ENCODE assay signal across 16 cellular contexts in the genomic region with DNA sequence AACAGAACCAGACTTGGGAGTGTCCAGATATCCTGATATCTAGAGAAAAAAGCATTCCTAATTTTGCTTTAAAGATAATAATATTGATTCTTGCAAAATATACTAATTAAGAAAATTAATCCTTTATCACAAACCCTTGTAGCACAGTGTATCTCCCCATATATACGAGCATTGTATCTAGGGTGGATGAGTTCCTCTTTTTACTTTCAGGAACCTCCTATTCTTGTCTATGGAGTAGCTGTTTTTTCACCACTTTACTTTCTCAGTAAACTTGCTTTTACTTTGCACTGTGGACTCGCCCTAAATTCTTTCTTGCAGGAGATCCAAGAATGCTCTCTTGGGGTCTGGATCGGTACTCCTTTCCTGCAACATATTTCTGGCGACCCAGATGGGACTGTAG.
DNase-seq lines count a peak whose midpoint lies in the region; ATAC-seq and TF ChIP-seq lines count a peak whose summit lies in the region.
"Had no signal": no experiment of that assay in that cellular context is flagged by ENCODE, and none has a peak within 500 bp of the region (broad histone marks: within the 10 kb centered on the region; RNA-seq: fewer than 3 reads in every experiment).

No MANE protein-coding gene starts in this region.

- DNase-seq in NOMO-1 treated with DMSO at 0.1 percent for 48 hours (lab: John Stamatoyannopoulos, UW; ENCODE audit: unreplicated experiment): peak; percentile 24
- no peak for DNase-seq in NOMO-1 treated with dmso at 0.1 percent for 144 hours (lab: John Stamatoyannopoulos, UW; ENCODE audit: unreplicated experiment)
- no peak for DNase-seq in NCI-H526 (lab: John Stamatoyannopoulos, UW)
- no peak for DNase-seq in DMS114 treated with DMSO at 0.1 percent for 48 hours (lab: John Stamatoyannopoulos, UW; ENCODE audit: unreplicated experiment)
- no peak for DNase-seq in activated T-cell treated with anti-CD3 and anti-CD28 coated beads, Interleukin-2, amount 50 U/mL, for 72 hours
- DNase-seq: 8988T; caudate nucleus; CD4-positive, alpha-beta T cell; KBM-7; NCI-H1694; NCI-H510A; substantia nigra had no signal

- no peaks in the 10 kb centered on the region for H3K4me1 Mint-ChIP-seq in activated T-cell treated with anti-CD3 and anti-CD28 coated beads, Interleukin-2, amount 50 U/mL, for 72 hours (ENCODE audit: low read depth)
- H3K4me1 Mint-ChIP-seq: GM23338 had no signal

- H3K36me3 Mint-ChIP-seq in activated T-cell treated with anti-CD3 and anti-CD28 coated beads, Interleukin-2, amount 50 U/mL, for 72 hours (ENCODE audit: insufficient read depth in 2 of 2): no peaks in the 10 kb centered on the region

- H3K4me3 Mint-ChIP-seq in activated T-cell treated with anti-CD3 and anti-CD28 coated beads, Interleukin-2, amount 50 U/mL, for 72 hours: no peak overlapping the region
- H3K4me3 Mint-ChIP-seq: CD4-positive, alpha-beta T cell; GM23338 had no signal

- peaks cover 14% of the 10 kb centered on the region for H3K27me3 Mint-ChIP-seq in activated T-cell treated with anti-CD3 and anti-CD28 coated beads, Interleukin-2, amount 50 U/mL, for 72 hours (ENCODE audit: low read depth)
- H3K27me3 Mint-ChIP-seq: CD4-positive, alpha-beta T cell had no signal

- H3K27ac Mint-ChIP-seq in activated T-cell treated with anti-CD3 and anti-CD28 coated beads, Interleukin-2, amount 50 U/mL, for 72 hours: no peak overlapping the region
- H3K27ac Mint-ChIP-seq: CD4-positive, alpha-beta T cell; GM23338 had no signal

- ATAC-seq in HG02678 (IDR thresholded peaks at IDR 0.05; ENCODE audit: unreplicated experiment) (peak; percentile 92), HG03354 (IDR thresholded peaks at IDR 0.05; ENCODE audit: poor library complexity, severe bottlenecking, unreplicated experiment) (peak; percentile 60), SK-N-SH treated with all-trans-retinoic acid at 6 μM for 48 hours (no peak)
- ATAC-seq in activated T-cell treated with anti-CD3 and anti-CD28 coated beads, Interleukin-2, amount 50 U/mL, for 72 hours (replicated peaks in 1 of 2): no peak
- ATAC-seq: GM23338 had no signal

- no peaks in the 10 kb centered on the region for H3K9me3 Mint-ChIP-seq in activated T-cell treated with anti-CD3 and anti-CD28 coated beads, Interleukin-2, amount 50 U/mL, for 72 hours
- H3K9me3 Mint-ChIP-seq: CD4-positive, alpha-beta T cell; GM23338 had no signal

TF ChIP-seq in SK-N-SH treated with all-trans-retinoic acid at 6 μM for 48 hours, 23 proteins besides CTCF, POLR2A, EP300 and RAD21:
- no peak for TF ChIP-seq ZNF8 (CRISPR knock-in tag; IDR thresholded peaks at IDR 0.05)
- TF ChIP-seq, protein P1, sequence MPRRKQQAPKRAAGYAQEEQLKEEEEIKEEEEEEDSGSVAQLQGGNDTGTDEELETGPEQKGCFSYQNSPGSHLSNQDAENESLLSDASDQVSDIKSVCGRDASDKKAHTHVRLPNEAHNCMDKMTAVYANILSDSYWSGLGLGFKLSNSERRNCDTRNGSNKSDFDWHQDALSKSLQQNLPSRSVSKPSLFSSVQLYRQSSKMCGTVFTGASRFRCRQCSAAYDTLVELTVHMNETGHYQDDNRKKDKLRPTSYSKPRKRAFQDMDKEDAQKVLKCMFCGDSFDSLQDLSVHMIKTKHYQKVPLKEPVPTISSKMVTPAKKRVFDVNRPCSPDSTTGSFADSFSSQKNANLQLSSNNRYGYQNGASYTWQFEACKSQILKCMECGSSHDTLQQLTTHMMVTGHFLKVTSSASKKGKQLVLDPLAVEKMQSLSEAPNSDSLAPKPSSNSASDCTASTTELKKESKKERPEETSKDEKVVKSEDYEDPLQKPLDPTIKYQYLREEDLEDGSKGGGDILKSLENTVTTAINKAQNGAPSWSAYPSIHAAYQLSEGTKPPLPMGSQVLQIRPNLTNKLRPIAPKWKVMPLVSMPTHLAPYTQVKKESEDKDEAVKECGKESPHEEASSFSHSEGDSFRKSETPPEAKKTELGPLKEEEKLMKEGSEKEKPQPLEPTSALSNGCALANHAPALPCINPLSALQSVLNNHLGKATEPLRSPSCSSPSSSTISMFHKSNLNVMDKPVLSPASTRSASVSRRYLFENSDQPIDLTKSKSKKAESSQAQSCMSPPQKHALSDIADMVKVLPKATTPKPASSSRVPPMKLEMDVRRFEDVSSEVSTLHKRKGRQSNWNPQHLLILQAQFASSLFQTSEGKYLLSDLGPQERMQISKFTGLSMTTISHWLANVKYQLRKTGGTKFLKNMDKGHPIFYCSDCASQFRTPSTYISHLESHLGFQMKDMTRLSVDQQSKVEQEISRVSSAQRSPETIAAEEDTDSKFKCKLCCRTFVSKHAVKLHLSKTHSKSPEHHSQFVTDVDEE (CRISPR knock-in tag; IDR thresholded peaks at IDR 0.05): no peak
- TF ChIP-seq RARB (CRISPR knock-in tag; IDR thresholded peaks at IDR 0.05): no peak
- TF ChIP-seq, protein P2, sequence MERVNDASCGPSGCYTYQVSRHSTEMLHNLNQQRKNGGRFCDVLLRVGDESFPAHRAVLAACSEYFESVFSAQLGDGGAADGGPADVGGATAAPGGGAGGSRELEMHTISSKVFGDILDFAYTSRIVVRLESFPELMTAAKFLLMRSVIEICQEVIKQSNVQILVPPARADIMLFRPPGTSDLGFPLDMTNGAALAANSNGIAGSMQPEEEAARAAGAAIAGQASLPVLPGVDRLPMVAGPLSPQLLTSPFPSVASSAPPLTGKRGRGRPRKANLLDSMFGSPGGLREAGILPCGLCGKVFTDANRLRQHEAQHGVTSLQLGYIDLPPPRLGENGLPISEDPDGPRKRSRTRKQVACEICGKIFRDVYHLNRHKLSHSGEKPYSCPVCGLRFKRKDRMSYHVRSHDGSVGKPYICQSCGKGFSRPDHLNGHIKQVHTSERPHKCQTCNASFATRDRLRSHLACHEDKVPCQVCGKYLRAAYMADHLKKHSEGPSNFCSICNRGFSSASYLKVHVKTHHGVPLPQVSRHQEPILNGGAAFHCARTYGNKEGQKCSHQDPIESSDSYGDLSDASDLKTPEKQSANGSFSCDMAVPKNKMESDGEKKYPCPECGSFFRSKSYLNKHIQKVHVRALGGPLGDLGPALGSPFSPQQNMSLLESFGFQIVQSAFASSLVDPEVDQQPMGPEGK (CRISPR knock-in tag; IDR thresholded peaks at IDR 0.05; ENCODE audit: borderline replicate concordance): no peak
- TF ChIP-seq, protein P3, sequence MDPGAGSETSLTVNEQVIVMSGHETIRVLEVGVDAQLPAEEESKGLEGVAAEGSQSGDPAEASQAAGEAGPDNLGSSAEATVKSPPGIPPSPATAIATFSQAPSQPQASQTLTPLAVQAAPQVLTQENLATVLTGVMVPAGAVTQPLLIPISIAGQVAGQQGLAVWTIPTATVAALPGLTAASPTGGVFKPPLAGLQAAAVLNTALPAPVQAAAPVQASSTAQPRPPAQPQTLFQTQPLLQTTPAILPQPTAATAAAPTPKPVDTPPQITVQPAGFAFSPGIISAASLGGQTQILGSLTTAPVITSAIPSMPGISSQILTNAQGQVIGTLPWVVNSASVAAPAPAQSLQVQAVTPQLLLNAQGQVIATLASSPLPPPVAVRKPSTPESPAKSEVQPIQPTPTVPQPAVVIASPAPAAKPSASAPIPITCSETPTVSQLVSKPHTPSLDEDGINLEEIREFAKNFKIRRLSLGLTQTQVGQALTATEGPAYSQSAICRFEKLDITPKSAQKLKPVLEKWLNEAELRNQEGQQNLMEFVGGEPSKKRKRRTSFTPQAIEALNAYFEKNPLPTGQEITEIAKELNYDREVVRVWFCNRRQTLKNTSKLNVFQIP (CRISPR knock-in tag; IDR thresholded peaks at IDR 0.05; ENCODE audit: borderline replicate concordance, low read depth): no peak
- no peak for TF ChIP-seq GLIS3 (CRISPR knock-in tag; IDR thresholded peaks at IDR 0.05)
- TF ChIP-seq ZFP3 (CRISPR knock-in tag; IDR thresholded peaks at IDR 0.05): no peak
- TF ChIP-seq PPARA (CRISPR knock-in tag; IDR thresholded peaks at IDR 0.05; ENCODE audit: borderline replicate concordance): no peak
- no peak for TF ChIP-seq ZC3H10 (CRISPR knock-in tag; IDR thresholded peaks at IDR 0.05)
- TF ChIP-seq TCF4 (CRISPR knock-in tag; IDR thresholded peaks at IDR 0.05; ENCODE audit: borderline replicate concordance): no peak
- no peak for TF ChIP-seq TOX (CRISPR knock-in tag; IDR thresholded peaks at IDR 0.05; ENCODE audit: borderline replicate concordance)
- TF ChIP-seq, protein P4, sequence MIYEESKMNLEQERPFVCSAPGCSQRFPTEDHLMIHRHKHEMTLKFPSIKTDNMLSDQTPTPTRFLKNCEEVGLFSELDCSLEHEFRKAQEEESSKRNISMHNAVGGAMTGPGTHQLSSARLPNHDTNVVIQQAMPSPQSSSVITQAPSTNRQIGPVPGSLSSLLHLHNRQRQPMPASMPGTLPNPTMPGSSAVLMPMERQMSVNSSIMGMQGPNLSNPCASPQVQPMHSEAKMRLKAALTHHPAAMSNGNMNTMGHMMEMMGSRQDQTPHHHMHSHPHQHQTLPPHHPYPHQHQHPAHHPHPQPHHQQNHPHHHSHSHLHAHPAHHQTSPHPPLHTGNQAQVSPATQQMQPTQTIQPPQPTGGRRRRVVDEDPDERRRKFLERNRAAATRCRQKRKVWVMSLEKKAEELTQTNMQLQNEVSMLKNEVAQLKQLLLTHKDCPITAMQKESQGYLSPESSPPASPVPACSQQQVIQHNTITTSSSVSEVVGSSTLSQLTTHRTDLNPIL (CRISPR knock-in tag; IDR thresholded peaks at IDR 0.05; ENCODE audit: low read depth): no peak

Comparison
In these comparisons a context has a peak if more than half of its experiments do, and no peak if none do; other contexts are left out.
1. ATAC-seq: peak in HG02678 (single experiment) and HG03354 (single experiment); none in SK-N-SH treated with all-trans-retinoic acid at 6 μM for 48 hours (single experiment) and activated T-cell treated with anti-CD3 and anti-CD28 coated beads, Interleukin-2, amount 50 U/mL, for 72 hours (0 of 2).